ENCODE assay signal across 15 cellular contexts in genomic region chr3:140236836-140237476, GRCh38.
"Had no signal": no experiment of that assay in that cellular context is flagged by ENCODE, and none has a peak within 500 bp of the region (broad histone marks: within the 10 kb centered on the region; RNA-seq: fewer than 3 reads in every experiment).

No MANE protein-coding gene starts in this region.

- ATAC-seq: esophagus mucosa, sciatic nerve had no signal

- H3K4me1 ChIP-seq: adrenal gland, prostate gland had no signal

- FAIRE-seq: endometrium, TTC549 had no signal

- H3K4me3 ChIP-seq: adrenal gland, prostate gland, suprapubic skin had no signal

- H3K9me3 ChIP-seq: adrenal gland, prostate gland, suprapubic skin had no signal

- H3K27ac ChIP-seq: adrenal gland, brain microvascular endothelial cell, prostate gland, suprapubic skin had no signal

- DNase-seq: activated naive CD4-positive, alpha-beta T cell treated with anti-CD3 and anti-CD28 coated beads, Interleukin-2, amount 10 ng/mL, durations not matched to agents 7 days and 5 days; adrenal gland; brain microvascular endothelial cell; immature natural killer cell; left cardiac atrium; occipital lobe; stimulated activated CD4-positive, alpha-beta T cell treated with anti-CD3 and anti-CD28 coated beads, Interleukin-12 subunit alpha, Interleukin-12 subunit beta, amount 100 ng/mL, for 4 hours; stimulated activated naive CD4-positive, alpha-beta T cell treated with Interleukin-2 at 50 U/mL for 16 hours; T-helper 2 cell had no signal

- H3K36me3 ChIP-seq: adrenal gland, brain microvascular endothelial cell, prostate gland, suprapubic skin had no signal
